In the genomic region with DNA sequence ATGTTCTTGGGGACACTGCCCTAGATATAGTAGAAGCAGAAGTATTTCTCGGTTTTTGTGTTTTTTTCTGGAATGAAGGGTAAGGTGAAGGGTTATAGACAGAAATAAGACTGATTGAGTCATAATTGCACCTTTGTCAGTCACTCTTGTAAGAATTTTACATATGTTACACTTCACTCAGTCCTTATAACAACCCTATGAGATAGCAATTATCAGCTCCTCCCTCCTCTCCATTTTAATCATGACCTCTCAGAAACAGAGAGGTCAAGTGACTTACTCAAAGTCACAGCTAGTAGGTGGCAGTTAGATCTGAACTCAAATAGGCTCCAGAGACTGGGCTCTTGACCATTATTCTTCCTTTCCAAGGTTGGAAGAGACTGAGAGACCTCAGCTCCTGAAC, we compare ENCODE assay signal across 1 cellular context.
TF ChIP-seq lines count a peak whose summit lies in the region.

No MANE protein-coding gene starts in this region.

TF ChIP-seq in GM23338, 12 proteins besides CTCF, POLR2A, EP300 and RAD21 (continued from another document):
- TF ChIP-seq, protein P1, sequence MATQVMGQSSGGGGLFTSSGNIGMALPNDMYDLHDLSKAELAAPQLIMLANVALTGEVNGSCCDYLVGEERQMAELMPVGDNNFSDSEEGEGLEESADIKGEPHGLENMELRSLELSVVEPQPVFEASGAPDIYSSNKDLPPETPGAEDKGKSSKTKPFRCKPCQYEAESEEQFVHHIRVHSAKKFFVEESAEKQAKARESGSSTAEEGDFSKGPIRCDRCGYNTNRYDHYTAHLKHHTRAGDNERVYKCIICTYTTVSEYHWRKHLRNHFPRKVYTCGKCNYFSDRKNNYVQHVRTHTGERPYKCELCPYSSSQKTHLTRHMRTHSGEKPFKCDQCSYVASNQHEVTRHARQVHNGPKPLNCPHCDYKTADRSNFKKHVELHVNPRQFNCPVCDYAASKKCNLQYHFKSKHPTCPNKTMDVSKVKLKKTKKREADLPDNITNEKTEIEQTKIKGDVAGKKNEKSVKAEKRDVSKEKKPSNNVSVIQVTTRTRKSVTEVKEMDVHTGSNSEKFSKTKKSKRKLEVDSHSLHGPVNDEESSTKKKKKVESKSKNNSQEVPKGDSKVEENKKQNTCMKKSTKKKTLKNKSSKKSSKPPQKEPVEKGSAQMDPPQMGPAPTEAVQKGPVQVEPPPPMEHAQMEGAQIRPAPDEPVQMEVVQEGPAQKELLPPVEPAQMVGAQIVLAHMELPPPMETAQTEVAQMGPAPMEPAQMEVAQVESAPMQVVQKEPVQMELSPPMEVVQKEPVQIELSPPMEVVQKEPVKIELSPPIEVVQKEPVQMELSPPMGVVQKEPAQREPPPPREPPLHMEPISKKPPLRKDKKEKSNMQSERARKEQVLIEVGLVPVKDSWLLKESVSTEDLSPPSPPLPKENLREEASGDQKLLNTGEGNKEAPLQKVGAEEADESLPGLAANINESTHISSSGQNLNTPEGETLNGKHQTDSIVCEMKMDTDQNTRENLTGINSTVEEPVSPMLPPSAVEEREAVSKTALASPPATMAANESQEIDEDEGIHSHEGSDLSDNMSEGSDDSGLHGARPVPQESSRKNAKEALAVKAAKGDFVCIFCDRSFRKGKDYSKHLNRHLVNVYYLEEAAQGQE (IDR thresholded peaks at IDR 0.05; ENCODE audit: unreplicated experiment): no peak
- no peak for TF ChIP-seq STAT1 (IDR thresholded peaks at IDR 0.05; ENCODE audit: unreplicated experiment)
- no peak for TF ChIP-seq EZH2 (IDR thresholded peaks at IDR 0.05; ENCODE audit: low read depth, unreplicated experiment)
- TF ChIP-seq, protein P2, sequence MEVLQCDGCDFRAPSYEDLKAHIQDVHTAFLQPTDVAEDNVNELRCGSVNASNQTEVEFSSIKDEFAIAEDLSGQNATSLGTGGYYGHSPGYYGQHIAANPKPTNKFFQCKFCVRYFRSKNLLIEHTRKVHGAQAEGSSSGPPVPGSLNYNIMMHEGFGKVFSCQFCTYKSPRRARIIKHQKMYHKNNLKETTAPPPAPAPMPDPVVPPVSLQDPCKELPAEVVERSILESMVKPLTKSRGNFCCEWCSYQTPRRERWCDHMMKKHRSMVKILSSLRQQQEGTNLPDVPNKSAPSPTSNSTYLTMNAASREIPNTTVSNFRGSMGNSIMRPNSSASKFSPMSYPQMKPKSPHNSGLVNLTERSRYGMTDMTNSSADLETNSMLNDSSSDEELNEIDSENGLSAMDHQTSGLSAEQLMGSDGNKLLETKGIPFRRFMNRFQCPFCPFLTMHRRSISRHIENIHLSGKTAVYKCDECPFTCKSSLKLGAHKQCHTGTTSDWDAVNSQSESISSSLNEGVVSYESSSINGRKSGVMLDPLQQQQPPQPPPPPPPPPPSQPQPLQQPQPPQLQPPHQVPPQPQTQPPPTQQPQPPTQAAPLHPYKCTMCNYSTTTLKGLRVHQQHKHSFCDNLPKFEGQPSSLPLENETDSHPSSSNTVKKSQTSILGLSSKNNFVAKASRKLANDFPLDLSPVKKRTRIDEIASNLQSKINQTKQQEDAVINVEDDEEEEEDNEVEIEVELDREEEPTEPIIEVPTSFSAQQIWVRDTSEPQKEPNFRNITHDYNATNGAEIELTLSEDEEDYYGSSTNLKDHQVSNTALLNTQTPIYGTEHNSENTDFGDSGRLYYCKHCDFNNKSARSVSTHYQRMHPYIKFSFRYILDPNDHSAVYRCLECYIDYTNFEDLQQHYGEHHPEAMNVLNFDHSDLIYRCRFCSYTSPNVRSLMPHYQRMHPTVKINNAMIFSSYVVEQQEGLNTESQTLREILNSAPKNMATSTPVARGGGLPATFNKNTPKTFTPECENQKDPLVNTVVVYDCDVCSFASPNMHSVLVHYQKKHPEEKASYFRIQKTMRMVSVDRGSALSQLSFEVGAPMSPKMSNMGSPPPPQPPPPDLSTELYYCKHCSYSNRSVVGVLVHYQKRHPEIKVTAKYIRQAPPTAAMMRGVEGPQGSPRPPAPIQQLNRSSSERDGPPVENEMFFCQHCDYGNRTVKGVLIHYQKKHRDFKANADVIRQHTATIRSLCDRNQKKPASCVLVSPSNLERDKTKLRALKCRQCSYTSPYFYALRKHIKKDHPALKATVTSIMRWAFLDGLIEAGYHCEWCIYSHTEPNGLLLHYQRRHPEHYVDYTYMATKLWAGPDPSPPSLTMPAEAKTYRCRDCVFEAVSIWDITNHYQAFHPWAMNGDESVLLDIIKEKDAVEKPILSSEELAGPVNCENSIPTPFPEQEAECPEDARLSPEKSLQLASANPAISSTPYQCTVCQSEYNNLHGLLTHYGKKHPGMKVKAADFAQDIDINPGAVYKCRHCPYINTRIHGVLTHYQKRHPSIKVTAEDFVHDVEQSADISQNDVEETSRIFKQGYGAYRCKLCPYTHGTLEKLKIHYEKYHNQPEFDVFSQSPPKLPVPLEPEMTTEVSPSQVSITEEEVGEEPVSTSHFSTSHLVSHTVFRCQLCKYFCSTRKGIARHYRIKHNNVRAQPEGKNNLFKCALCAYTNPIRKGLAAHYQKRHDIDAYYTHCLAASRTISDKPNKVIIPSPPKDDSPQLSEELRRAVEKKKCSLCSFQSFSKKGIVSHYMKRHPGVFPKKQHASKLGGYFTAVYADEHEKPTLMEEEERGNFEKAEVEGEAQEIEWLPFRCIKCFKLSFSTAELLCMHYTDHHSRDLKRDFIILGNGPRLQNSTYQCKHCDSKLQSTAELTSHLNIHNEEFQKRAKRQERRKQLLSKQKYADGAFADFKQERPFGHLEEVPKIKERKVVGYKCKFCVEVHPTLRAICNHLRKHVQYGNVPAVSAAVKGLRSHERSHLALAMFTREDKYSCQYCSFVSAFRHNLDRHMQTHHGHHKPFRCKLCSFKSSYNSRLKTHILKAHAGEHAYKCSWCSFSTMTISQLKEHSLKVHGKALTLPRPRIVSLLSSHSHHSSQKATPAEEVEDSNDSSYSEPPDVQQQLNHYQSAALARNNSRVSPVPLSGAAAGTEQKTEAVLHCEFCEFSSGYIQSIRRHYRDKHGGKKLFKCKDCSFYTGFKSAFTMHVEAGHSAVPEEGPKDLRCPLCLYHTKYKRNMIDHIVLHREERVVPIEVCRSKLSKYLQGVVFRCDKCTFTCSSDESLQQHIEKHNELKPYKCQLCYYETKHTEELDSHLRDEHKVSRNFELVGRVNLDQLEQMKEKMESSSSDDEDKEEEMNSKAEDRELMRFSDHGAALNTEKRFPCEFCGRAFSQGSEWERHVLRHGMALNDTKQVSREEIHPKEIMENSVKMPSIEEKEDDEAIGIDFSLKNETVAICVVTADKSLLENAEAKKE (CRISPR knock-in tag; IDR thresholded peaks at IDR 0.05): no peak
- TF ChIP-seq ZNF114 (CRISPR knock-in tag; IDR thresholded peaks at IDR 0.05): no peak
- no peak for TF ChIP-seq POLR2AphosphoS5 (IDR thresholded peaks at IDR 0.05; ENCODE audit: low read depth)
- no peak for TF ChIP-seq JUNB (IDR thresholded peaks at IDR 0.05; ENCODE audit: unreplicated experiment)
